In the genomic region with DNA sequence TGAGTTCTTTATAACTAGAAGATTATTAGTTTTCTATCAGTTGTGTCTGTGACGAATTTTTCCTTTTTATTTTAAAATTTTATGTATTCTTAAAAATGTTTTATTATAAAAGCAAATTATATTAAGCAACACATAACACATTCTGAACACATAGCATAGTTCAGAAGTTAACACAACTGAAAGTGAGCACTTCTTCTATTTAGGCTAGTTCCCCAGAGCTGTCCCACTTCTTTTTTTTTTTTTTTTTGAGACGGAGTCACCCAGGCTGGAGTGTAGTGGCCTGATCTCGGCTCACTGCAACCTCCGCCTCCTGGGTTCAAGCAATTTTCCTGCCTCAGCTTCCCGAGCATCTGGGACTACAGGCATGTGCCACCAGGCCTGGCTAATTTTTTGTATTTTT, we compare ENCODE assay signal across 25 cellular contexts. TPM values are rescaled to one million over a fixed set of nuclear protein-coding genes. Genes with fewer than 3 reads are reported as not detected.
DNase-seq lines count a peak whose midpoint lies in the region; ATAC-seq and TF ChIP-seq lines count a peak whose summit lies in the region.
"Had no signal": no experiment of that assay in that cellular context is flagged by ENCODE, and none has a peak within 500 bp of the region (broad histone marks: within the 10 kb centered on the region; RNA-seq: fewer than 3 reads in every experiment).

No MANE protein-coding gene starts in this region.

- no peak overlapping the region for H3K9ac ChIP-seq in Karpas-422 (ENCODE audit: low read length)
- H3K9ac ChIP-seq: BLaER1, SK-N-SH had no signal

- H3K27me3 ChIP-seq in Karpas-422 (ENCODE audit: low read length), result no peaks in the 10 kb centered on the region
- H3K27me3 ChIP-seq: BLaER1, MG63 had no signal

- no peaks in the 10 kb centered on the region for H3K36me3 ChIP-seq in Karpas-422 (ENCODE audit: insufficient read depth, low read length)
- H3K36me3 ChIP-seq: BLaER1, MG63 had no signal

- no peaks in the 10 kb centered on the region for H3K9me2 ChIP-seq in Karpas-422 (replicated peaks; ENCODE audit: insufficient read depth, low read length)
- H3K9me2 ChIP-seq: SK-N-SH had no signal

- DNase-seq in Karpas-422, result peak; percentile 41
- DNase-seq in NOMO-1 treated with DMSO at 0.1 percent for 48 hours (lab: John Stamatoyannopoulos, UW; ENCODE audit: unreplicated experiment), result peak; percentile 80
- no peak for DNase-seq in immature natural killer cell
- no peak for DNase-seq in UCSD-AML1 (lab: John Stamatoyannopoulos, UW; ENCODE audit: unreplicated experiment)
- DNase-seq in mesothelial cell of epicardium (ENCODE audit: low spot score in 2 of 2, unreplicated experiment in 2 of 2), result no peak
- DNase-seq in NCI-H2107 (lab: John Stamatoyannopoulos, UW), result no peak
- DNase-seq: ACHN; CD8-positive, alpha-beta T cell; DMS53; GF-D8; H7; MG63; NCI-H1105; NCI-H146; NCI-H2029; NCI-H226; NCI-H510A treated with DMSO at 0.1 percent for 48 hours; NCI-H748 treated with DMSO at 0.1 percent for 48 hours; PC-3; SHP77; SK-N-SH; T-cell had no signal

- H3K4me3 Mint-ChIP-seq in dendritic cell treated with granulocyte-macrophage colony-stimulating factor and Interleukin-4, amounts not matched to agents 40 ng/mL and 50 ng/mL, for 4 days, result no peak overlapping the region
- no peak overlapping the region for H3K4me3 Mint-ChIP-seq in stimulated activated memory B cell treated with anti-CD40 and anti-IgM and Interleukin-4, amounts not matched to agents 10 μg/mL and 1 μg/mL and 100 μg/mL, for 72 hours
- H3K4me3 Mint-ChIP-seq in immature natural killer cell, result no peak overlapping the region
- H3K4me3 Mint-ChIP-seq in mesothelial cell of epicardium, result no peak overlapping the region
- H3K4me3 Mint-ChIP-seq: CD8-positive, alpha-beta T cell; T-cell had no signal

- no peaks in the 10 kb centered on the region for H4K20me1 ChIP-seq in Karpas-422 (ENCODE audit: insufficient read depth, low read depth, low read length)
- H4K20me1 ChIP-seq: BLaER1 had no signal

- no peaks in the 10 kb centered on the region for H3K9me3 ChIP-seq in Karpas-422 (ENCODE audit: low read length)
- H3K9me3 ChIP-seq: BLaER1, MG63, SK-N-SH had no signal

- H3K27me3 Mint-ChIP-seq in dendritic cell treated with granulocyte-macrophage colony-stimulating factor and Interleukin-4, amounts not matched to agents 40 ng/mL and 50 ng/mL, for 4 days, result no peaks in the 10 kb centered on the region
- no peaks in the 10 kb centered on the region for H3K27me3 Mint-ChIP-seq in stimulated activated memory B cell treated with anti-CD40 and anti-IgM and Interleukin-4, amounts not matched to agents 10 μg/mL and 1 μg/mL and 100 μg/mL, for 72 hours
- H3K27me3 Mint-ChIP-seq in immature natural killer cell (ENCODE audit: low read depth in 3 of 3), result peaks cover 0 to 2% (median 0%) of the 10 kb centered on the region in 3 donors
- no peaks in the 10 kb centered on the region for H3K27me3 Mint-ChIP-seq in mesothelial cell of epicardium (ENCODE audit: low read depth)

- intact Hi-C loops in dendritic cell treated with granulocyte-macrophage colony-stimulating factor and Interleukin-4, amounts not matched to agents 40 ng/mL and 50 ng/mL, for 4 days (cut with micrococcal nuclease), result no loop called here

- no peak overlapping the region for H3K4me2 ChIP-seq in Karpas-422 (ENCODE audit: low read depth, low read length, poor library complexity, severe bottlenecking)
- H3K4me2 ChIP-seq: BLaER1, SK-N-SH had no signal

- no peaks in the 10 kb centered on the region for H3K9me3 Mint-ChIP-seq in dendritic cell treated with granulocyte-macrophage colony-stimulating factor and Interleukin-4, amounts not matched to agents 40 ng/mL and 50 ng/mL, for 4 days
- H3K9me3 Mint-ChIP-seq in stimulated activated memory B cell treated with anti-CD40 and anti-IgM and Interleukin-4, amounts not matched to agents 10 μg/mL and 1 μg/mL and 100 μg/mL, for 72 hours, result no peaks in the 10 kb centered on the region
- H3K9me3 Mint-ChIP-seq in immature natural killer cell (no peaks in the 10 kb centered on the region), mesothelial cell of epicardium (peaks cover 4% of the 10 kb centered on the region)
- H3K9me3 Mint-ChIP-seq: CD8-positive, alpha-beta T cell; T-cell had no signal

- H3K36me3 Mint-ChIP-seq in dendritic cell treated with granulocyte-macrophage colony-stimulating factor and Interleukin-4, amounts not matched to agents 40 ng/mL and 50 ng/mL, for 4 days (ENCODE audit: low read depth), result no peaks in the 10 kb centered on the region
- H3K36me3 Mint-ChIP-seq in stimulated activated memory B cell treated with anti-CD40 and anti-IgM and Interleukin-4, amounts not matched to agents 10 μg/mL and 1 μg/mL and 100 μg/mL, for 72 hours, result no peaks in the 10 kb centered on the region
- H3K36me3 Mint-ChIP-seq in immature natural killer cell (no peaks in the 10 kb centered on the region), mesothelial cell of epicardium (no peaks in the 10 kb centered on the region)
- H3K36me3 Mint-ChIP-seq: CD8-positive, alpha-beta T cell; T-cell had no signal

- no peak for TF ChIP-seq CTCF in mesothelial cell of epicardium (IDR thresholded peaks at IDR 0.05; ENCODE audit: unreplicated experiment)

- H3K27ac ChIP-seq in Karpas-422 (ENCODE audit: low read length), result no peak overlapping the region
- H3K27ac ChIP-seq: BLaER1 had no signal

- no peak overlapping the region for H3K4me3 ChIP-seq in Karpas-422 (ENCODE audit: low read length)
- H3K4me3 ChIP-seq: BLaER1, MG63 had no signal

- ATAC-seq in stimulated activated memory B cell treated with anti-CD40 and anti-IgM and Interleukin-4, amounts not matched to agents 10 μg/mL and 1 μg/mL and 100 μg/mL, for 72 hours, result peak; percentile 63
- ATAC-seq: CD8-positive, alpha-beta T cell; PC-3; T-cell had no signal

- H3K4me1 ChIP-seq in Karpas-422 (ENCODE audit: low read length), result no peaks in the 10 kb centered on the region
- H3K4me1 ChIP-seq: BLaER1 had no signal

- peaks cover 13% of the 10 kb centered on the region for H3K4me1 Mint-ChIP-seq in dendritic cell treated with granulocyte-macrophage colony-stimulating factor and Interleukin-4, amounts not matched to agents 40 ng/mL and 50 ng/mL, for 4 days (ENCODE audit: low read depth)
- peaks cover 7% of the 10 kb centered on the region for H3K4me1 Mint-ChIP-seq in stimulated activated memory B cell treated with anti-CD40 and anti-IgM and Interleukin-4, amounts not matched to agents 10 μg/mL and 1 μg/mL and 100 μg/mL, for 72 hours
- H3K4me1 Mint-ChIP-seq in immature natural killer cell, result peaks cover 0 to 6% of the 10 kb centered on the region in 2 donors
- H3K4me1 Mint-ChIP-seq in mesothelial cell of epicardium, result peaks cover 4% of the 10 kb centered on the region

- peak overlapping the region; percentile 46 for H3K27ac Mint-ChIP-seq in dendritic cell treated with granulocyte-macrophage colony-stimulating factor and Interleukin-4, amounts not matched to agents 40 ng/mL and 50 ng/mL, for 4 days
- no peak overlapping the region for H3K27ac Mint-ChIP-seq in stimulated activated memory B cell treated with anti-CD40 and anti-IgM and Interleukin-4, amounts not matched to agents 10 μg/mL and 1 μg/mL and 100 μg/mL, for 72 hours
- H3K27ac Mint-ChIP-seq in immature natural killer cell (no peak overlapping the region), mesothelial cell of epicardium (no peak overlapping the region)
- H3K27ac Mint-ChIP-seq: CD8-positive, alpha-beta T cell; T-cell had no signal

- H2AFZ ChIP-seq in Karpas-422 (ENCODE audit: low read length), result no peak overlapping the region

- H3K79me2 ChIP-seq in Karpas-422 (ENCODE audit: low read length), result no peaks in the 10 kb centered on the region

RNA-seq across cellular contexts. Expression of a gene that starts 37.7 kb away (rescaled TPM):
- 2.0 and 7.5 TPM in 2 replicates for total RNA-seq in Karpas-422 (2014; rRNA removed; shearing (Covaris generic); ENCODE audit: low replicate concordance)
- polyA plus RNA-seq in immature natural killer cell, result 10 to 100 TPM; 19.8 to 37.4 (median 32.9) TPM
- total RNA-seq in mesothelial cell of epicardium, result 76.6 to 78.4 TPM (median 77.2 TPM) in 3 replicates

Comparison
In these comparisons a context has a peak if more than half of its experiments do, and no peak if none do; other contexts are left out.
1. DNase-seq: peak in Karpas-422 (single experiment) and NOMO-1 treated with DMSO at 0.1 percent for 48 hours (single experiment); none in immature natural killer cell (0 of 3), UCSD-AML1 (single experiment), mesothelial cell of epicardium (0 of 2) and NCI-H2107 (single experiment).